ENCODE assay signal across 14 cellular contexts in genomic region chr3:168885028-168885427, GRCh38.
A peak's percentile ranks its signal among the peaks of the same experiment; 100 is the strongest.
DNase-seq lines count a peak whose midpoint lies in the region; TF ChIP-seq lines count a peak whose summit lies in the region.
"Had no signal": no experiment of that assay in that cellular context is flagged by ENCODE, and none has a peak within 500 bp of the region (broad histone marks: within the 10 kb centered on the region; RNA-seq: fewer than 3 reads in every experiment).

No MANE protein-coding gene starts in this region.

- H3K9me3 ChIP-seq in PC-9 (ENCODE audit: insufficient read depth, low read depth) (no peaks in the 10 kb centered on the region; the same call in none of the 2 replicates), transverse colon (no peaks in the 10 kb centered on the region)

- H3K79me2 ChIP-seq in PC-9 (ENCODE audit: low read depth): no peaks in the 10 kb centered on the region

- BruUV-seq in PC-9 (replicated peaks; lab: Mats Ljungman, UMichigan): no TSS peak

- intact Hi-C loops in PC-9 (cut with micrococcal nuclease; ENCODE audit: unreplicated experiment): no loop called here
- intact Hi-C loops in transverse colon (cut with DNase I; ENCODE audit: low total_unique reads): no loop called here
- intact Hi-C loops in head of caudate nucleus (cut with DNase I): no loop called here

- H3K4me3 ChIP-seq in PC-9: no peak overlapping the region
- no peak overlapping the region for H3K4me3 ChIP-seq in epithelial cell of esophagus (ENCODE audit: low read length)
- no peak overlapping the region for H3K4me3 ChIP-seq in skeletal muscle cell (ENCODE audit: low read depth, low read length)
- H3K4me3 ChIP-seq in transverse colon: no peak overlapping the region
- H3K4me3 ChIP-seq: skin epidermis had no signal

- H3K27me3 ChIP-seq in PC-9 (ENCODE audit: insufficient read depth, low read depth): no peaks in the 10 kb centered on the region
- no peaks in the 10 kb centered on the region for H3K27me3 ChIP-seq in transverse colon

- in situ Hi-C loops in transverse colon (cut with MboI; ENCODE audit: low pct_ligation_motif_present in 1 of 4, low pct_unique_long_range_greater_than_20kb in 1 of 4, low sequenced_read_pairs in 3 of 4): no loop called here

- 84 to 85% methylated on average over 2 of the region's 2 CpGs for WGBS in transverse colon (ENCODE audit: low coverage in 1 of 2), 2 donors

- DNase-seq in Daoy (ENCODE audit: low read depth): peak; percentile 63
- DNase-seq in PC-9: no peak
- peak; percentile 19 for DNase-seq in epithelial cell of esophagus (ENCODE audit: low read depth)
- DNase-seq in skeletal muscle cell (ENCODE audit: low read depth): peak; percentile 51
- no peak for DNase-seq in NCI-H1092 (lab: John Stamatoyannopoulos, UW)
- no peak for DNase-seq in inferior parietal cortex (ENCODE audit: extremely low spot score)
- no peak for DNase-seq in transverse colon
- no peak for DNase-seq in head of caudate nucleus
- DNase-seq: activated CD8-positive, alpha-beta T cell treated with anti-CD3 and anti-CD28 coated beads, Interleukin-2, amount 10 ng/mL, durations not matched to agents 7 days and 5 days; CD4-positive, CD25-positive, alpha-beta regulatory T cell; GF-D8; immature natural killer cell; NCI-H1436 treated with DMSO at 0.1 percent for 48 hours had no signal

- no peak for TF ChIP-seq POLR2A in transverse colon (IDR thresholded peaks at IDR 0.05)

- H3K4me1 ChIP-seq in PC-9 (replicated peaks; ENCODE audit: insufficient read depth) (peaks cover 11% of the 10 kb centered on the region), transverse colon (peaks cover 0 to 13% (median 0%) of the 10 kb centered on the region in 4 donors)

- H4K20me1 ChIP-seq in PC-9 (ENCODE audit: insufficient read depth): no peaks in the 10 kb centered on the region

- H3F3A ChIP-seq in PC-9 (ENCODE audit: insufficient read depth, low read depth): no peaks in the 10 kb centered on the region

- no peaks in the 10 kb centered on the region; the same call in 1 of the 2 replicates for H3K9me2 ChIP-seq in PC-9 (ENCODE audit: insufficient read depth)

- CTCF ChIA-PET in PC-9 (lab: Charles Lee): no interaction called here

- no peak for TF ChIP-seq CTCF in PC-9 (conservative IDR thresholded peaks at IDR 0.05)
- no peak for TF ChIP-seq CTCF in epithelial cell of esophagus (IDR thresholded peaks at IDR 0.05; ENCODE audit: insufficient read depth, low read depth, low read length, missing control alignments)
- TF ChIP-seq CTCF in transverse colon (IDR thresholded peaks at IDR 0.05): no peak

- H2AFZ ChIP-seq in PC-9: peak overlapping the region; percentile 60; the same call in 1 of the 2 replicates

- no peaks in the 10 kb centered on the region for H3K36me3 ChIP-seq in PC-9 (ENCODE audit: low read depth)
- H3K36me3 ChIP-seq in transverse colon: no peaks in the 10 kb centered on the region

- H3K4me2 ChIP-seq in PC-9: no peak overlapping the region

- POLR2A ChIA-PET in PC-9 (lab: Charles Lee; ENCODE audit: unreplicated experiment): no interaction called here

- TF ChIP-seq EP300 in transverse colon (IDR thresholded peaks at IDR 0.05; ENCODE audit: low read depth): no peak

- no peak overlapping the region for H3K27ac ChIP-seq in PC-9
- no peak overlapping the region for H3K27ac ChIP-seq in transverse colon
- H3K27ac ChIP-seq: skin epidermis had no signal

Comparison
In these comparisons a context has a peak if more than half of its experiments do, and no peak if none do; other contexts are left out.
1. DNase-seq: peak in Daoy (single experiment), epithelial cell of esophagus (single experiment) and skeletal muscle cell (single experiment); none in PC-9 (0 of 2), NCI-H1092 (single experiment), inferior parietal cortex (single experiment), transverse colon (single experiment) and head of caudate nucleus (0 of 42).